24 cellular contexts compared by ENCODE assay signal in genomic region chr3:113649169-113649833, GRCh38.
"Had no signal": no experiment of that assay in that cellular context is flagged by ENCODE, and none has a peak within 500 bp of the region (broad histone marks: within the 10 kb centered on the region; RNA-seq: fewer than 3 reads in every experiment).

No MANE protein-coding gene starts in this region.

- H3K27me3 ChIP-seq: brain microvascular endothelial cell, cardiac muscle cell had no signal

- FAIRE-seq: K562, TTC549 had no signal

- H3K36me3 ChIP-seq: brain microvascular endothelial cell, cardiac muscle cell had no signal

- ATAC-seq: activated CD8-positive, alpha-beta T cell treated with anti-CD3 and anti-CD28 coated beads for 36 hours; activated T-cell treated with anti-CD3 and anti-CD28 coated beads, Interleukin-2, amount 50 U/mL, for 72 hours; K562; T-cell had no signal

- H3K27ac ChIP-seq: brain microvascular endothelial cell, cardiac muscle cell, SK-N-MC had no signal

- DNase-seq: activated CD4-positive, alpha-beta T cell treated with anti-CD3 and anti-CD28 coated beads, Interleukin-2, amount 50 U/mL, for 1 hour; activated CD4-positive, CD25-positive, alpha-beta regulatory T cell; activated CD8-positive, alpha-beta memory T cell treated with anti-CD3 and anti-CD28 coated beads, Interleukin-2, amount 50 U/mL, for 4 hours; activated CD8-positive, alpha-beta T cell treated with anti-CD3 and anti-CD28 coated beads for 36 hours; activated gamma-delta T cell treated with Interleukin-2 at 50 U/mL for 16 hours; activated naive CD4-positive, alpha-beta T cell treated with anti-CD3 and anti-CD28 coated beads, Interleukin-2, amount 10 ng/mL, durations not matched to agents 7 days and 5 days; activated naive CD8-positive, alpha-beta T cell treated with anti-CD3 and anti-CD28 coated beads for 36 hours; activated T-cell treated with anti-CD3 and anti-CD28 coated beads, Interleukin-2, amount 50 U/mL, for 72 hours; brain microvascular endothelial cell; Karpas-422; NCI-H1105 treated with DMSO at 0.1 percent for 48 hours; NCI-H1436 treated with DMSO at 0.1 percent for 48 hours; NCI-H187; NCI-H2081; NCI-H510A treated with DMSO at 0.1 percent for 48 hours; NCI-H69; SIG-M5; T-cell; T-helper 2 cell; T1000 had no signal

- H3K4me3 ChIP-seq: cardiac muscle cell, K562, SK-N-MC had no signal
